In the genomic region with DNA sequence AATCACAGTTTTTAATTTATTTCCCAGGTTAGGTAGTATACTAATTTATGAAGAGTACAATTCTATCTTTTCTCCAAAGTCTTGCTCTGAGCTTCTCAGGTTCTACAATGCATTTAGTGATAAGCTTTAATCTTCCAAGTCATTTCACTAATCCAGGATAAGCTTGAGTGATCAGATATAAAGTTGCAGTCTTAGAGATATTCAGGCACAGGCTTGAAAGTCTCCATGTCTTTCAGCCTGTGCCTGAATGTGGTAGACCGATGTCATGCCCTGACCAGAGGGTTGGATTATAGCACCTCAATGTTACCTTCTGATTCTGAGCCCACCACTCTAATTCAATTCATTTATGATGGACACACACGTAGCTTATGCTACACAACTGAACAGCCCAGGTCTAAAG, we compare ENCODE assay signal across 24 cellular contexts. TPM values are rescaled to one million over a fixed set of nuclear protein-coding genes. Genes with fewer than 3 reads are reported as not detected.
"Had no signal": no experiment of that assay in that cellular context is flagged by ENCODE, and none has a peak within 500 bp of the region (broad histone marks: within the 10 kb centered on the region; RNA-seq: fewer than 3 reads in every experiment).

No MANE protein-coding gene starts in this region.

- H3K4me3 ChIP-seq: K562 had no signal

- ATAC-seq: K562, T-cell had no signal

- H3K9me3 ChIP-seq: SK-N-SH had no signal

- FAIRE-seq: HTR-8/SVneo, K562, RCC 7860 had no signal

- DNase-seq: Kasumi-1, MM.1S, NCI-H1092 treated with DMSO at 0.1 percent for 48 hours, NCI-H1417, NCI-H1436 treated with DMSO at 0.1 percent for 48 hours, NCI-H1694, NCI-H187 treated with DMSO at 0.1 percent for 48 hours, NCI-H2029 treated with DMSO at 0.1 percent for 48 hours, NCI-H2171 treated with DMSO at 0.1 percent for 48 hours, NCI-H345, NCI-H446 treated with DMSO at 0.1 percent for 48 hours, NCI-H510A treated with DMSO at 0.1 percent for 48 hours, NCI-H526, SHP77, SK-N-SH, SW 1271, T-cell had no signal

- H3K9ac ChIP-seq: KMS-11, SK-N-SH had no signal

- H3K27ac ChIP-seq: HL-60, KMS-11, RWPE1 had no signal

- H3K4me2 ChIP-seq: KMS-11, SK-N-SH had no signal

RNA-seq across cellular contexts. Expression of a gene that starts 3.2 kb away (rescaled TPM):
- polyA plus RNA-seq: IgD-negative memory B cell, K562, SK-N-SH had no signal
